24 cellular contexts compared by ENCODE assay signal in genomic region chr6:153193176-153193885, GRCh38.
"Had no signal": no experiment of that assay in that cellular context is flagged by ENCODE, and none has a peak within 500 bp of the region (broad histone marks: within the 10 kb centered on the region; RNA-seq: fewer than 3 reads in every experiment).

No MANE protein-coding gene starts in this region.

- H3K27ac Mint-ChIP-seq: dendritic cell treated with granulocyte-macrophage colony-stimulating factor and Interleukin-4, amounts not matched to agents 40 ng/mL and 50 ng/mL, for 4 days; effector memory CD8-positive, alpha-beta T cell; endodermal cell; mesothelial cell of epicardium; naive thymus-derived CD4-positive, alpha-beta T cell; natural killer cell had no signal

- DNase-seq: cortex of kidney; effector CD8-positive, alpha-beta T cell; effector memory CD8-positive, alpha-beta T cell; endodermal cell; esophagus squamous epithelium; foreskin fibroblast; foreskin melanocyte; gastrocnemius medialis; glutamatergic neuron; head of caudate nucleus; heart right ventricle; hippocampal formation; left cardiac atrium; left lung; left ventricle myocardium superior; lower lobe of right lung; mesenchymal stem cell; mucosa of descending colon; naive thymus-derived CD4-positive, alpha-beta T cell; natural killer cell had no signal

- H3K9me3 Mint-ChIP-seq: dendritic cell treated with granulocyte-macrophage colony-stimulating factor and Interleukin-4, amounts not matched to agents 40 ng/mL and 50 ng/mL, for 4 days; endodermal cell; natural killer cell had no signal

- H3K27me3 Mint-ChIP-seq: dendritic cell treated with granulocyte-macrophage colony-stimulating factor and Interleukin-4, amounts not matched to agents 40 ng/mL and 50 ng/mL, for 4 days; effector memory CD8-positive, alpha-beta T cell had no signal

- H3K4me1 ChIP-seq: esophagus squamous epithelium, gastrocnemius medialis, heart right ventricle, left lung, lower lobe of right lung had no signal

- H3K27me3 ChIP-seq: esophagus squamous epithelium, gastrocnemius medialis, heart right ventricle, left lung had no signal

- ATAC-seq: effector memory CD8-positive, alpha-beta T cell; esophagus mucosa; gastrocnemius medialis; heart right ventricle; left cardiac atrium; left lung; left ventricle myocardium superior; lower lobe of right lung; mucosa of descending colon; naive thymus-derived CD4-positive, alpha-beta T cell; natural killer cell had no signal

- H3K36me3 Mint-ChIP-seq: mesothelial cell of epicardium; naive thymus-derived CD4-positive, alpha-beta T cell; natural killer cell had no signal

- H3K4me3 Mint-ChIP-seq: dendritic cell treated with granulocyte-macrophage colony-stimulating factor and Interleukin-4, amounts not matched to agents 40 ng/mL and 50 ng/mL, for 4 days; effector memory CD8-positive, alpha-beta T cell; endodermal cell; mesothelial cell of epicardium; naive thymus-derived CD4-positive, alpha-beta T cell; natural killer cell had no signal

- H3K4me1 Mint-ChIP-seq: mesothelial cell of epicardium; naive thymus-derived CD4-positive, alpha-beta T cell; natural killer cell had no signal

- H3K36me3 ChIP-seq: esophagus squamous epithelium, gastrocnemius medialis, heart right ventricle, left lung, lower lobe of right lung had no signal

- H3K27ac ChIP-seq: epithelial cell of prostate, esophagus squamous epithelium, gastrocnemius medialis, heart right ventricle, left lung, lower lobe of right lung had no signal

- H3K4me3 ChIP-seq: esophagus squamous epithelium, gastrocnemius medialis, heart right ventricle, left lung, lower lobe of right lung, mucosa of descending colon had no signal
